In the genomic region with DNA sequence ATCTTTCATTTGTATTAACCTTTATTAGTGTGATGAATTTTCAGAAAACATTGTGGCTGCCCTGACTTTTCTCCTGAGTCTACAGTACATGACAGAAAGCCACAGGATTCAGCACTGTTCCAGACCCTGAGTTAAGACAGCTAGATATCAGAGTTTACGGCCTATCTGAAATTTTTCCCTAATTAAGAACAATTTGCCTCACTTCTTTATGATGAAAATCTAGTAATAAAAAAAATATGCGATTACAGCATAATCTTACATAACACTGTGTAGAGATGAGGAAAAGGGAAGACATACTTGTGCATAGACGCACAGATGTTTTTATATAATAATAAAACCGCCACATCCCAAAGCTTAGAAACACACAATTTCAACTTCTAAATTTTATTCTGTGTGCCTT, we compare ENCODE assay signal across 22 cellular contexts. TPM values are rescaled to one million over a fixed set of nuclear protein-coding genes. Genes with fewer than 3 reads are reported as not detected.
DNase-seq lines count a peak whose midpoint lies in the region; ATAC-seq, FAIRE-seq and TF ChIP-seq lines count a peak whose summit lies in the region.
"Had no signal": no experiment of that assay in that cellular context is flagged by ENCODE, and none has a peak within 500 bp of the region (broad histone marks: within the 10 kb centered on the region; RNA-seq: fewer than 3 reads in every experiment).

No MANE protein-coding gene starts in this region.

- H3K4me1 ChIP-seq in CD4-positive, alpha-beta memory T cell (ENCODE audit: insufficient read depth, low read length): peaks cover 60% of the 10 kb centered on the region
- H3K4me1 ChIP-seq in OCI-LY7 (ENCODE audit: insufficient read depth, low read length, poor library complexity, severe bottlenecking): peaks cover 10% of the 10 kb centered on the region
- peaks cover 42 to 55% of the 10 kb centered on the region in 2 donors for H3K4me1 ChIP-seq in gastrocnemius medialis
- H3K4me1 ChIP-seq: Caco-2 had no signal

- H3K79me2 ChIP-seq in OCI-LY7 (ENCODE audit: insufficient read depth, low read depth, low read length): peaks cover 96% of the 10 kb centered on the region

- peaks cover 47 to 71% (median 58%) of the 10 kb centered on the region in 4 donors for H3K4me1 Mint-ChIP-seq in CD4-positive, alpha-beta memory T cell

- H3K4me2 ChIP-seq in OCI-LY7 (ENCODE audit: low read length): no peak overlapping the region

- ATAC-seq in gastrocnemius medialis: peak in 1 of 2 donors; percentile 32
- ATAC-seq: activated naive CD4-positive, alpha-beta T cell treated with anti-CD3 and anti-CD28 coated beads, Interleukin-2, amount 50 U/mL, for 72 hours; PC-3; right cardiac atrium; upper lobe of right lung had no signal

- peak overlapping the region in 1 of 8 donors; percentile 7 for H3K4me3 Mint-ChIP-seq in CD4-positive, alpha-beta memory T cell

- TF ChIP-seq CTCF in OCI-LY7 (conservative IDR thresholded peaks at IDR 0.05; ENCODE audit: low read length) (no peak), fibroblast of villous mesenchyme (IDR thresholded peaks at IDR 0.05; ENCODE audit: insufficient read depth, low read depth, low read length) (no peak), gastrocnemius medialis (IDR thresholded peaks at IDR 0.05 in 4 of 5, conservative IDR thresholded peaks at IDR 0.05 in 1 of 5) (no peak)

- H3K36me3 ChIP-seq in CD4-positive, alpha-beta memory T cell (ENCODE audit: insufficient read depth, low read length): no peaks in the 10 kb centered on the region
- H3K36me3 ChIP-seq in OCI-LY7 (ENCODE audit: insufficient read depth, low read length): peaks cover 67% of the 10 kb centered on the region
- H3K36me3 ChIP-seq in gastrocnemius medialis: peaks cover 0 to 3% of the 10 kb centered on the region in 2 donors
- H3K36me3 ChIP-seq: colonic mucosa had no signal

- no peaks in the 10 kb centered on the region for H3K27me3 Mint-ChIP-seq in CD4-positive, alpha-beta memory T cell

- no peak overlapping the region for H3K27ac ChIP-seq in CD4-positive, alpha-beta memory T cell (ENCODE audit: low read depth, low read length)
- H3K27ac ChIP-seq in OCI-LY7 (ENCODE audit: low read depth, low read length, poor library complexity, severe bottlenecking) (no peak overlapping the region), gastrocnemius medialis (peak overlapping the region; percentile 57 to 100 (median 70))
- H3K27ac ChIP-seq: colonic mucosa, upper lobe of right lung had no signal

- H3K27ac Mint-ChIP-seq in CD4-positive, alpha-beta memory T cell: peak overlapping the region in 4 of 7 donors; percentile 7 to 60 (median 22)

- BruUV-seq in OCI-LY7 (replicated peaks; lab: Mats Ljungman, UMichigan): TSS peak; percentile 4

- peaks cover 0 to 2% (median 0%) of the 10 kb centered on the region in 8 donors for H3K9me3 Mint-ChIP-seq in CD4-positive, alpha-beta memory T cell
- H3K9me3 Mint-ChIP-seq: activated naive CD4-positive, alpha-beta T cell treated with anti-CD3 and anti-CD28 coated beads, Interleukin-2, amount 50 U/mL, for 72 hours had no signal

- in situ Hi-C loops in gastrocnemius medialis (cut with MboI; ENCODE audit: low sequenced_read_pairs in 4 of 4): no loop called here

- no peaks in the 10 kb centered on the region for H3K27me3 ChIP-seq in CD4-positive, alpha-beta memory T cell (ENCODE audit: insufficient read depth, low read length)
- H3K27me3 ChIP-seq in gastrocnemius medialis: no peaks in the 10 kb centered on the region
- H3K27me3 ChIP-seq: colonic mucosa, upper lobe of right lung had no signal

- no peak overlapping the region for H3K4me3 ChIP-seq in CD4-positive, alpha-beta memory T cell (ENCODE audit: low read length in 2 of 2)
- H3K4me3 ChIP-seq in OCI-LY7 (ENCODE audit: low read depth, low read length, poor library complexity, severe bottlenecking): no peak overlapping the region
- H3K4me3 ChIP-seq in fibroblast of villous mesenchyme (ENCODE audit: low read depth, low read length): no peak overlapping the region
- H3K4me3 ChIP-seq in gastrocnemius medialis: no peak overlapping the region
- H3K4me3 ChIP-seq: colonic mucosa, upper lobe of right lung had no signal

- no peaks in the 10 kb centered on the region for H3K9me2 ChIP-seq in OCI-LY7 (ENCODE audit: insufficient read depth, low read length)

- no peak for TF ChIP-seq POLR2A in gastrocnemius medialis (IDR thresholded peaks at IDR 0.05)

- peaks cover 28% of the 10 kb centered on the region; the same call in 1 of the 2 replicates for H4K20me1 ChIP-seq in OCI-LY7 (ENCODE audit: insufficient read depth, low read length)

- peaks cover 27 to 46% of the 10 kb centered on the region in 2 donors for H3K36me3 Mint-ChIP-seq in CD4-positive, alpha-beta memory T cell

- DNase-seq in CD4-positive, alpha-beta memory T cell: no peak
- no peak for DNase-seq in OCI-LY7 (ENCODE audit: low spot score)
- DNase-seq in fibroblast of villous mesenchyme (ENCODE audit: low read depth): peak; percentile 41
- DNase-seq in gastrocnemius medialis: no peak
- no peak for DNase-seq in activated effector memory CD4-positive, alpha-beta T cell treated with anti-CD3 and anti-CD28 coated beads, Interleukin-2, amount 50 U/mL, for 16 hours
- DNase-seq in SW480 (ENCODE audit: low spot score): no peak
- no peak for DNase-seq in HTR-8/SVneo (ENCODE audit: insufficient read length, low spot score)
- no peak for DNase-seq in anterior cingulate cortex (lab: John Stamatoyannopoulos, UW)
- DNase-seq: activated CD4-positive, alpha-beta T cell treated with anti-CD3 and anti-CD28 coated beads for 4 hours; Caco-2; colonic mucosa; foreskin melanocyte; kidney glomerular epithelial cell; NCI-H1417; NCI-H2171; NCI-H748 treated with DMSO at 0.1 percent for 48 hours; PC-3; right cardiac atrium; stimulated activated naive CD4-positive, alpha-beta T cell; T-helper 9 cell; upper lobe of right lung had no signal

- FAIRE-seq in HTR-8/SVneo (lab: Jason Lieb, UNC): no peak

- H2AFZ ChIP-seq in OCI-LY7 (ENCODE audit: low read length): no peak overlapping the region

- no peaks in the 10 kb centered on the region for H3K9me3 ChIP-seq in CD4-positive, alpha-beta memory T cell (ENCODE audit: control insufficient read depth in 1 of 2, low read length in 2 of 2)
- H3K9me3 ChIP-seq in OCI-LY7 (ENCODE audit: low read length) (no peaks in the 10 kb centered on the region), gastrocnemius medialis (no peaks in the 10 kb centered on the region)
- H3K9me3 ChIP-seq: Caco-2, colonic mucosa, upper lobe of right lung had no signal

- POLR2A ChIA-PET in CD4-positive, alpha-beta memory T cell (lab: Charles Lee; ENCODE audit: partially characterized antibody): interaction anchor here (1.3 kb wide), 1 partner anchor 9 kb away, joined by 3 read pairs; no protein-coding TSS in a partner anchor
- POLR2A ChIA-PET in OCI-LY7 (lab: Charles Lee): no interaction called here

- intact Hi-C loops in CD4-positive, alpha-beta memory T cell (cut with micrococcal nuclease): no loop called here
- intact Hi-C loops in OCI-LY7 (cut with micrococcal nuclease; ENCODE audit: unreplicated experiment) (loop anchor here (10.0 kb wide), 2 partner anchors 456 to 484 kb away; a partner anchor contains a TSS), gastrocnemius medialis (cut with DNase I; ENCODE audit: low total_unique reads) (loop anchor here (10.0 kb wide), 1 partner anchor 726 kb away; a partner anchor contains a TSS)

- CTCF ChIA-PET in CD4-positive, alpha-beta memory T cell (lab: Charles Lee; ENCODE audit: partially characterized antibody): interaction anchor here (0.7 to 2.1 kb wide), 4 partner anchors 25 to 113 kb away, joined by 3 to 7 read pairs (median 3); no protein-coding TSS in a partner anchor
- CTCF ChIA-PET in OCI-LY7 (lab: Charles Lee; ENCODE audit: unreplicated experiment): no interaction called here

RNA-seq across cellular contexts. Expression of a gene that starts 7.3 kb away (rescaled TPM):
- total RNA-seq in CD4-positive, alpha-beta memory T cell: 10 to 100 TPM; 83.1 to 86.1 TPM
- 100 to 1,000 TPM; 111 to 126 TPM for polyA plus RNA-seq in CD4-positive, alpha-beta memory T cell
- 37.8 and 61.0 TPM in 2 replicates for total RNA-seq in OCI-LY7 (2014; rRNA removed; shearing (Covaris generic))
- total RNA-seq in OCI-LY7 (2022) (59.3 and 69.0 TPM in 2 replicates), fibroblast of villous mesenchyme (43.5 and 59.2 TPM in 2 replicates), gastrocnemius medialis (10 to 100 TPM; 27.5 to 57.5 (median 53.5) TPM)

RNA-seq across cellular contexts. Expression of a gene that starts 37.1 kb away (rescaled TPM):
- total RNA-seq in CD4-positive, alpha-beta memory T cell: 10 to 100 TPM; 48.4 to 52.1 TPM
- polyA plus RNA-seq in CD4-positive, alpha-beta memory T cell: 10 to 100 TPM; 30.8 to 38.9 TPM
- 38.1 and 51.2 TPM in 2 replicates for total RNA-seq in OCI-LY7 (2014; rRNA removed; shearing (Covaris generic))
- 48.9 and 51.4 TPM in 2 replicates for total RNA-seq in OCI-LY7 (2022)
- total RNA-seq in fibroblast of villous mesenchyme: 56.4 and 61.3 TPM in 2 replicates
- 10 to 100 TPM; 62.7 to 99.0 (median 84.5) TPM for total RNA-seq in gastrocnemius medialis

Comparison
In these comparisons a context has a peak if more than half of its experiments do, and no peak if none do; other contexts are left out.
1. H3K27ac ChIP-seq: peak in gastrocnemius medialis (4 of 4); none in CD4-positive, alpha-beta memory T cell (single experiment) and OCI-LY7 (single experiment).